ENCODE assay signal across 8 cellular contexts in the genomic region with DNA sequence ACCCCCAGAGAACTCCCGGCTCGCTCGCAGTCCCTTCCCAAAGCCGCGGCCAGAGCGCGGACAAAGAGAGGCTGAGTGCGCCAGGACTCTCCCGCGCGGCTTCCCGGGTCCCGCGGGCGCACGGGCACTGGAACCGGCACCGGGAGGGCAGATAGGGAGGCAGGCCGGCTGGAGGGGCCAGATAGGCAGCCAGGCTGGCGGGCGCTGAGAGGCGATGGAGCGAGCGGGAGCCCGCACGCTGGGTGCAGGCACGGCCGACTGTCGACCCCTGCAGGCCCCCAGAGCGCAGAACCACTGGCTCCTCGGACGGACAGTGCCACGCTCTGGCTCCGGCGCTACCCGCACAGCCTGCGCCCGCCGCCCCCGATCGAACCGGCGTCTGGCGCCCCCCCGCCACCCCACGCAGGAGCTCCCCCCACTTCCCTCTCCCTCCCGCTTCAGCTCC. TPM values are rescaled to one million over a fixed set of nuclear protein-coding genes. Genes with fewer than 3 reads are reported as not detected.
DNase-seq lines count a peak whose midpoint lies in the region; ATAC-seq and TF ChIP-seq lines count a peak whose summit lies in the region.

No MANE protein-coding gene starts in this region.

- H3K9me3 ChIP-seq in PC-9 (ENCODE audit: insufficient read depth, low read depth) (no peaks in the 10 kb centered on the region), mammary epithelial cell (replicated peaks; ENCODE audit: insufficient read depth, low read length) (no peaks in the 10 kb centered on the region)

- H2AFZ ChIP-seq in PC-9 (peak overlapping the region; percentile 48; the same call in 1 of the 2 replicates), mammary epithelial cell (ENCODE audit: low read depth, low read length) (peak overlapping the region; percentile 91)

- peaks cover 39% of the 10 kb centered on the region for H3K79me2 ChIP-seq in PC-9 (ENCODE audit: low read depth)
- peaks cover 6% of the 10 kb centered on the region for H3K79me2 ChIP-seq in mammary epithelial cell (ENCODE audit: insufficient read depth, low read length)

- H3K4me1 ChIP-seq in PC-9 (replicated peaks; ENCODE audit: insufficient read depth) = peaks cover 51% of the 10 kb centered on the region
- peaks cover 29% of the 10 kb centered on the region for H3K4me1 ChIP-seq in mammary epithelial cell (ENCODE audit: insufficient read depth, low read length)

- H3K27me3 ChIP-seq in PC-9 (ENCODE audit: insufficient read depth, low read depth) (no peaks in the 10 kb centered on the region), mammary epithelial cell (ENCODE audit: insufficient read depth, low read length) (no peaks in the 10 kb centered on the region)

- H3K4me3 ChIP-seq in PC-9 (peak overlapping the region; percentile 97), mammary epithelial cell (replicated peaks in 1 of 3; ENCODE audit: insufficient read depth in 1 of 3, low read depth in 2 of 3, low read length in 3 of 3) (peak overlapping the region; percentile 78 to 87 (median 83))

- H3K36me3 ChIP-seq in PC-9 (ENCODE audit: low read depth) (peaks cover 14% of the 10 kb centered on the region), mammary epithelial cell (ENCODE audit: insufficient read depth, low read length) (no peaks in the 10 kb centered on the region)

- DNase-seq in Ammon's horn (ENCODE audit: low spot score) = peak; percentile 83
- peak; percentile 67 for DNase-seq in GM13977 (ENCODE audit: low spot score)
- no peak for DNase-seq in PC-9
- DNase-seq in mammary epithelial cell = no peak
- DNase-seq in islet precursor cell = peak; percentile 85
- peak; percentile 61 for DNase-seq in stimulated activated CD4-positive, alpha-beta T cell treated with anti-CD3 and anti-CD28 coated beads, Interleukin-15, amount 100 ng/mL, for 24 hours

- peaks cover 65% of the 10 kb centered on the region for H3F3A ChIP-seq in PC-9 (ENCODE audit: insufficient read depth, low read depth)

- BruUV-seq in PC-9 (replicated peaks; lab: Mats Ljungman, UMichigan) = no TSS peak
- BruUV-seq in mammary epithelial cell (replicated peaks; lab: Mats Ljungman, UMichigan) = TSS peak; percentile 41

- H3K27ac ChIP-seq in PC-9 (peak overlapping the region; percentile 91), mammary epithelial cell (ENCODE audit: insufficient read depth, low read depth, low read length) (peak overlapping the region; percentile 80)

- H3K9me2 ChIP-seq in PC-9 (ENCODE audit: insufficient read depth) = no peaks in the 10 kb centered on the region

- POLR2A ChIA-PET in PC-9 (lab: Charles Lee; ENCODE audit: unreplicated experiment) = interaction anchor here (0.6 to 0.8 kb wide), 4 partner anchors 58 to 823 kb away, joined by 3 to 5 read pairs (median 4); no protein-coding TSS in a partner anchor

- H4K20me1 ChIP-seq in PC-9 (ENCODE audit: insufficient read depth) (no peaks in the 10 kb centered on the region), mammary epithelial cell (ENCODE audit: insufficient read depth, low read length) (no peaks in the 10 kb centered on the region)

- WGBS in mammary epithelial cell (ENCODE audit: low coverage, missing lambda C conversion rate) = 0% methylated on average over 7 of the region's 47 CpGs

- H3K9ac ChIP-seq in mammary epithelial cell (ENCODE audit: insufficient read depth, low read length) = peak overlapping the region; percentile 83

- dilution Hi-C loops in mammary epithelial cell (cut with HindIII; ENCODE audit: low sequenced_read_pairs) = no loop called here

- H3K4me2 ChIP-seq in PC-9 (peak overlapping the region; percentile 99), mammary epithelial cell (ENCODE audit: insufficient read depth, low read depth, low read length) (peak overlapping the region; percentile 93)

- in situ Hi-C loops in GM13977 (cut with MboI; ENCODE audit: low pct_unique_long_range_greater_than_20kb, low sequenced_read_pairs, unreplicated experiment) = loop anchor here (25.0 kb wide), 1 partner anchor 493 kb away; the partner anchor contains the start of gene PTPRF
- in situ Hi-C loops in mammary epithelial cell (cut with MboI; ENCODE audit: low sequenced_read_pairs in 2 of 2) = no loop called here

- ATAC-seq in HG03064 (IDR thresholded peaks at IDR 0.05; ENCODE audit: low read depth, unreplicated experiment) (peak; percentile 13), HG03520 (IDR thresholded peaks at IDR 0.05; ENCODE audit: unreplicated experiment) (no peak)

- TF ChIP-seq CTCF in GM13977 (IDR thresholded peaks at IDR 0.05; ENCODE audit: extremely low read depth, insufficient read depth, missing control alignments) = peak; percentile 25
- TF ChIP-seq CTCF in PC-9 (conservative IDR thresholded peaks at IDR 0.05) = no peak; the same call in 1 of the 2 replicates
- peak in 1 of 2 donors; percentile 20 for TF ChIP-seq CTCF in mammary epithelial cell (conservative IDR thresholded peaks at IDR 0.05 in 1 of 2, IDR thresholded peaks at IDR 0.05 in 1 of 2; ENCODE audit: extremely low read depth in 1 of 2, insufficient read depth in 1 of 2, low read depth in 1 of 2, low read length in 2 of 2)

- intact Hi-C loops in PC-9 (cut with micrococcal nuclease; ENCODE audit: unreplicated experiment) = loop anchor here (1.0 to 10.0 kb wide), 7 partner anchors 38 to 774 kb away; partner anchors contain the start of genes ARMH1, BTBD19, CCDC24 and DYNLT4
- intact Hi-C loops in mammary epithelial cell (cut with micrococcal nuclease) = loop anchor here (1.0 to 10.0 kb wide), 3 partner anchors 267 to 366 kb away; partner anchors contain the start of gene ST3GAL3

- CTCF ChIA-PET in PC-9 (lab: Charles Lee) (interaction anchor here (0.6 kb wide), 2 partner anchors 178 to 193 kb away, joined by 7 read pairs; no protein-coding TSS in a partner anchor), mammary epithelial cell (lab: Charles Lee; ENCODE audit: low non-redundant PET) (no interaction called here)

RNA-seq across cellular contexts. Expression of gene SLC6A9, which starts 0.6 kb away (rescaled TPM):
- 57.7 and 70.1 TPM in 2 replicates for total RNA-seq in PC-9 (2021)
- 10 to 100 TPM; 32.5 to 54.0 TPM for total RNA-seq in mammary epithelial cell
- 12.9 TPM for polyA plus RNA-seq in mammary epithelial cell
- polyA minus RNA-seq in mammary epithelial cell = 39.3 TPM

RNA-seq across cellular contexts. Expression of gene CCDC24, which starts 39.2 kb away (rescaled TPM):
- 47.9 and 56.5 TPM in 2 replicates for total RNA-seq in PC-9 (2021)
- 10 to 100 TPM in 1 of 2 donors, 1 to 10 TPM in 1; 5.8 to 10.5 TPM for total RNA-seq in mammary epithelial cell
- polyA plus RNA-seq in mammary epithelial cell = 5.4 TPM
- 1.3 TPM for polyA minus RNA-seq in mammary epithelial cell

RNA-seq across cellular contexts. Expression of gene B4GALT2, which starts 51.6 kb away (rescaled TPM):
- total RNA-seq in PC-9 (2021) (66.2 and 72.9 TPM in 2 replicates), mammary epithelial cell (100 to 1,000 TPM in 1 of 2 donors, 10 to 100 TPM in 1; 88.2 to 103 TPM)
- 71.7 TPM for polyA plus RNA-seq in mammary epithelial cell
- 102 TPM for polyA minus RNA-seq in mammary epithelial cell

RNA-seq across cellular contexts. Expression of gene ATP6V0B, which starts 55.9 kb away (rescaled TPM):
- total RNA-seq in PC-9 (2021) (110 and 125 TPM in 2 replicates), mammary epithelial cell (100 to 1,000 TPM in 1 of 2 donors, 10 to 100 TPM in 1; 84.4 to 127 TPM)
- polyA plus RNA-seq in mammary epithelial cell = 199 TPM
- 104 TPM for polyA minus RNA-seq in mammary epithelial cell

Comparison
In these comparisons a context has a peak if more than half of its experiments do, and no peak if none do; other contexts are left out.
1. DNase-seq: peak in Ammon's horn (single experiment), GM13977 (single experiment), islet precursor cell (single experiment) and stimulated activated CD4-positive, alpha-beta T cell treated with anti-CD3 and anti-CD28 coated beads, Interleukin-15, amount 100 ng/mL, for 24 hours (single experiment); none in PC-9 (0 of 2) and mammary epithelial cell (single experiment).